21 cellular contexts compared by ENCODE assay signal in the genomic region with DNA sequence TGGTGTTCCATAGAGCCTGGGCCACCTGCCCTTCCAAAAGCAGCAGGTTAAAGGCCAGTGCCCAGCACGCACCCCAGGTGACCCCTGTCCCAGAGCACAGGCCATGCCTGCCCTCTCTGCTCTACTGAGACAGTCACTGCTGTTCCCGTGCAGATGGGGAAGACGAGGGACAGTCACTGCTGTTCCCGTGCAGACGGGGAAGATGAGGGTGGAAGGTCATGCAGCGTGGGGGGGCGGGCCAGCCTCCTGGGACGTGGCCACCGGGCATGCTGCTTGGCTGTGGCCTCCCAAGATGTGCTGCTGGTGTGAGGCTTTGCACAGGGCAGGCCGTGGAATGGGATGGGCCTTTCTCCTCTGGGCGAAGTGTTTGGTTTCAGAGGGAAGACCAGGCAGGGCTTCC.
"Had no signal": no experiment of that assay in that cellular context is flagged by ENCODE, and none has a peak within 500 bp of the region (broad histone marks: within the 10 kb centered on the region; RNA-seq: fewer than 3 reads in every experiment).

No MANE protein-coding gene starts in this region.

- H3K27ac Mint-ChIP-seq: naive thymus-derived CD4-positive, alpha-beta T cell; nephron; neural progenitor cell; stimulated activated naive B cell treated with anti-CD40 and anti-IgM and Interleukin-4, amounts not matched to agents 10 μg/mL and 1 μg/mL and 100 μg/mL, for 72 hours; stimulated activated naive CD8-positive, alpha-beta T cell treated with anti-CD3 and anti-CD28 coated beads, Interleukin-15, Interleukin-2, amounts not matched to agents 100 ng/mL and 50 ng/mL, for 24 hours had no signal

- H3K27me3 ChIP-seq: dorsolateral prefrontal cortex, hepatocyte, neural progenitor cell, ovary, transverse colon had no signal

- H3K4me3 ChIP-seq: dorsolateral prefrontal cortex, hepatocyte, neural progenitor cell, ovary, thoracic aorta, transverse colon had no signal

- H3K4me2 ChIP-seq: hepatocyte, neural progenitor cell had no signal

- H3K4me1 ChIP-seq: neural progenitor cell, transverse colon had no signal

- H3K9me3 ChIP-seq: ovary, thoracic aorta, transverse colon had no signal

- H3K4me1 Mint-ChIP-seq: nephron had no signal

- H3K9me3 Mint-ChIP-seq: naive thymus-derived CD4-positive, alpha-beta T cell; nephron; neural progenitor cell; stimulated activated naive B cell treated with anti-CD40 and anti-IgM and Interleukin-4, amounts not matched to agents 10 μg/mL and 1 μg/mL and 100 μg/mL, for 72 hours; stimulated activated naive CD8-positive, alpha-beta T cell treated with anti-CD3 and anti-CD28 coated beads, Interleukin-15, Interleukin-2, amounts not matched to agents 100 ng/mL and 50 ng/mL, for 24 hours had no signal

- ATAC-seq: left lobe of liver; naive thymus-derived CD4-positive, alpha-beta T cell; sciatic nerve; stimulated activated naive B cell treated with anti-CD40 and anti-IgM and Interleukin-4, amounts not matched to agents 10 μg/mL and 1 μg/mL and 100 μg/mL, for 72 hours had no signal

- H3K9ac ChIP-seq: neural progenitor cell had no signal

- H3K27me3 Mint-ChIP-seq: naive thymus-derived CD4-positive, alpha-beta T cell; stimulated activated naive B cell treated with anti-CD40 and anti-IgM and Interleukin-4, amounts not matched to agents 10 μg/mL and 1 μg/mL and 100 μg/mL, for 72 hours; stimulated activated naive CD8-positive, alpha-beta T cell treated with anti-CD3 and anti-CD28 coated beads, Interleukin-15, Interleukin-2, amounts not matched to agents 100 ng/mL and 50 ng/mL, for 24 hours had no signal

- H2AFZ ChIP-seq: hepatocyte, neural progenitor cell had no signal

- H3K4me3 Mint-ChIP-seq: naive thymus-derived CD4-positive, alpha-beta T cell; nephron; neural progenitor cell; stimulated activated naive B cell treated with anti-CD40 and anti-IgM and Interleukin-4, amounts not matched to agents 10 μg/mL and 1 μg/mL and 100 μg/mL, for 72 hours; stimulated activated naive CD8-positive, alpha-beta T cell treated with anti-CD3 and anti-CD28 coated beads, Interleukin-15, Interleukin-2, amounts not matched to agents 100 ng/mL and 50 ng/mL, for 24 hours had no signal

- H3K36me3 ChIP-seq: neural progenitor cell, ovary, thoracic aorta, transverse colon had no signal

- DNase-seq: cerebellar nuclear complex; effector CD4-positive, alpha-beta T cell; kidney; mammary epithelial cell; mesendoderm; midbrain; naive thymus-derived CD4-positive, alpha-beta T cell; nucleus accumbens; retina; stimulated activated CD4-positive, alpha-beta T cell treated with anti-CD3 and anti-CD28 coated beads, Interleukin-4, amount 100 ng/mL, for 4 hours; stimulated activated naive B cell treated with anti-CD40 and anti-IgM and Interleukin-4, amounts not matched to agents 10 μg/mL and 1 μg/mL and 100 μg/mL, for 72 hours; transverse colon had no signal

- H3K27ac ChIP-seq: dorsolateral prefrontal cortex, hepatocyte, neural progenitor cell, ovary, thoracic aorta, transverse colon had no signal
